In the genomic region with DNA sequence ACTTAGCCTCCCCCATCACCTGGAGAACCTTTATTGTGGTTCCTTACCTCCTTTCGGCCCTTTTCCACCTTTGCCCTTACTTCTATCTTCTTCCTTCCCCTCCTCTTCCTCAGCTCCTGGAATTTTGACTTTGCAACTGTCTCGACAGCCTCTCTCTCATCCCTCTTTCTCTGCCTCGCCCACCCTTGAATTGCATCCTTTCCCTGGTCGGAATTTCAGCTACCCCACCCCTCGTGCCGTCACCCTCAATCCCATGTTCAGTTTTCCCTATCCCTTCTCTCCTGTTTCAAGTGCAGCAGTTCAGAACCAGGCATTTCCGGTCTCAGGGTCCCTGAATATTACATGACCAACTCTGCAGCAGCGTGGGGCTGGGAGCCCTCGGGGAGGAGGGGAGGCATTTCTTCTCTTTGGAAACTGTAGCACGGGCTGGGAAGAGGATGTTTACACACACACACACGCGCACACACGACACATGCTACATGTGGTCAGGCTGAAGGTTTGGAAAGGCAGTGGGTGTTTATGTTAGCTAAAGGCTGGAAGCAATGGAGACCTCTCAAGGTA, we compare ENCODE assay signal across 8 cellular contexts. TPM values are rescaled to one million over a fixed set of nuclear protein-coding genes. Genes with fewer than 3 reads are reported as not detected.
DNase-seq lines count a peak whose midpoint lies in the region; ATAC-seq and TF ChIP-seq lines count a peak whose summit lies in the region.

No MANE protein-coding gene starts in this region.

- no peaks in the 10 kb centered on the region for H3K9me3 ChIP-seq in CD4-positive, alpha-beta T cell (ENCODE audit: control insufficient read depth, low read length)
- H3K9me3 ChIP-seq in HUES6 (ENCODE audit: control insufficient read depth, insufficient read depth, low read depth, low read length) = no peaks in the 10 kb centered on the region

- CTCF ChIA-PET in CD4-positive, alpha-beta T cell (lab: Charles Lee) = interaction anchor here (4.1 kb wide), 1 partner anchor 44 kb away, joined by 13 read pairs; no protein-coding TSS in a partner anchor
- CTCF ChIA-PET in activated CD4-positive, alpha-beta memory T cell treated with anti-CD3 and anti-CD28 coated beads for 36 hours (lab: Charles Lee) = interaction anchor here (0.9 to 2.2 kb wide), 2 partner anchors 44 to 106 kb away, joined by 3 to 9 read pairs; a partner anchor contains a TSS

- peak overlapping the region; percentile 80 for H3K27ac Mint-ChIP-seq in CD4-positive, alpha-beta T cell
- H3K27ac Mint-ChIP-seq in activated CD4-positive, alpha-beta memory T cell treated with anti-CD3 and anti-CD28 coated beads for 36 hours = peak overlapping the region; percentile 58
- peak overlapping the region; percentile 94 for H3K27ac Mint-ChIP-seq in osteocyte (ENCODE audit: unreplicated experiment)

- H3K4me3 Mint-ChIP-seq in CD4-positive, alpha-beta T cell = peak overlapping the region; percentile 88
- peak overlapping the region; percentile 88 for H3K4me3 Mint-ChIP-seq in activated CD4-positive, alpha-beta memory T cell treated with anti-CD3 and anti-CD28 coated beads for 36 hours
- H3K4me3 Mint-ChIP-seq in osteocyte (ENCODE audit: unreplicated experiment) = peak overlapping the region; percentile 91

- H3K27me3 Mint-ChIP-seq in CD4-positive, alpha-beta T cell = no peaks in the 10 kb centered on the region
- H3K27me3 Mint-ChIP-seq in activated CD4-positive, alpha-beta memory T cell treated with anti-CD3 and anti-CD28 coated beads for 36 hours = no peaks in the 10 kb centered on the region
- no peaks in the 10 kb centered on the region for H3K27me3 Mint-ChIP-seq in osteocyte (ENCODE audit: unreplicated experiment)

- peaks cover 18% of the 10 kb centered on the region for H3K36me3 Mint-ChIP-seq in CD4-positive, alpha-beta T cell (ENCODE audit: low read depth)
- peaks cover 3% of the 10 kb centered on the region for H3K36me3 Mint-ChIP-seq in activated CD4-positive, alpha-beta memory T cell treated with anti-CD3 and anti-CD28 coated beads for 36 hours
- H3K36me3 Mint-ChIP-seq in osteocyte (ENCODE audit: unreplicated experiment) = peaks cover 4% of the 10 kb centered on the region

- H3K4me1 ChIP-seq in HUES6 (ENCODE audit: control insufficient read depth, insufficient read depth, low read length) = peaks cover 17% of the 10 kb centered on the region

- TF ChIP-seq CTCF in CD4-positive, alpha-beta T cell (IDR thresholded peaks at IDR 0.05) = no peak
- no peak for TF ChIP-seq CTCF in foreskin fibroblast (IDR thresholded peaks at IDR 0.05; ENCODE audit: low read depth, low read length)
- no peak for TF ChIP-seq CTCF in osteocyte (IDR thresholded peaks at IDR 0.05)

- no peaks in the 10 kb centered on the region for H3K27me3 ChIP-seq in CD4-positive, alpha-beta T cell (ENCODE audit: control insufficient read depth, insufficient read depth, low read length)
- H3K27me3 ChIP-seq in HUES6 (ENCODE audit: control insufficient read depth, insufficient read depth, low read length) = no peaks in the 10 kb centered on the region

- H3K27ac ChIP-seq in CD4-positive, alpha-beta T cell (ENCODE audit: low read depth, low read length) = peak overlapping the region; percentile 74
- peak overlapping the region; percentile 51; the same call in 1 of the 2 replicates for H3K27ac ChIP-seq in HUES6 (ENCODE audit: low read depth, low read length)

- H3K4me3 ChIP-seq in HUES6 (ENCODE audit: low read depth, low read length) = peak overlapping the region; percentile 88
- peak overlapping the region; percentile 86 to 93 for H3K4me3 ChIP-seq in foreskin fibroblast (ENCODE audit: low read depth in 1 of 2, low read length in 2 of 2)

- ATAC-seq in CD4-positive, alpha-beta T cell (ENCODE audit: poor library complexity) = no peak

- intact Hi-C loops in CD4-positive, alpha-beta T cell (cut with DNase I, micrococcal nuclease) = loop anchor here (2.0 to 5.0 kb wide), 2 partner anchors 37 kb away; a partner anchor contains a TSS
- intact Hi-C loops in activated CD4-positive, alpha-beta memory T cell treated with anti-CD3 and anti-CD28 coated beads for 36 hours (cut with micrococcal nuclease) = loop anchor here (1.0 to 10.0 kb wide), 4 partner anchors 37 to 124 kb away; a partner anchor contains a TSS

- no peak for DNase-seq in CD4-positive, alpha-beta T cell
- DNase-seq in activated CD4-positive, alpha-beta memory T cell treated with anti-CD3 and anti-CD28 coated beads for 36 hours = peak; percentile 19
- DNase-seq in foreskin fibroblast = peak; percentile 42 to 65
- no peak for DNase-seq in osteocyte (ENCODE audit: extremely low spot score, unreplicated experiment)
- DNase-seq in effector CD4-positive, alpha-beta T cell = no peak
- no peak for DNase-seq in hippocampal formation (lab: John Stamatoyannopoulos, UW)
- DNase-seq in NCI-H1105 treated with DMSO at 0.1 percent for 48 hours (lab: John Stamatoyannopoulos, UW) = no peak

- 0 out of 2 replicates have a peak, but pooled peaks cover 4% of the 10 kb centered on the region for H3K36me3 ChIP-seq in HUES6 (ENCODE audit: control insufficient read depth, insufficient read depth, low read length)

- peak overlapping the region; percentile 82 for H3K9ac ChIP-seq in HUES6 (ENCODE audit: low read length)

- H3K4me1 Mint-ChIP-seq in CD4-positive, alpha-beta T cell (ENCODE audit: low read depth) = peaks cover 51% of the 10 kb centered on the region
- H3K4me1 Mint-ChIP-seq in activated CD4-positive, alpha-beta memory T cell treated with anti-CD3 and anti-CD28 coated beads for 36 hours (ENCODE audit: low read depth) = peaks cover 30% of the 10 kb centered on the region
- peaks cover 38% of the 10 kb centered on the region for H3K4me1 Mint-ChIP-seq in osteocyte (ENCODE audit: unreplicated experiment)

- no peaks in the 10 kb centered on the region for H3K9me3 Mint-ChIP-seq in CD4-positive, alpha-beta T cell
- H3K9me3 Mint-ChIP-seq in activated CD4-positive, alpha-beta memory T cell treated with anti-CD3 and anti-CD28 coated beads for 36 hours = no peaks in the 10 kb centered on the region
- H3K9me3 Mint-ChIP-seq in osteocyte (ENCODE audit: unreplicated experiment) = no peaks in the 10 kb centered on the region

- POLR2A ChIA-PET in CD4-positive, alpha-beta T cell (lab: Charles Lee) = interaction anchor here (0.6 to 3.8 kb wide), 6 partner anchors 13 to 215 kb away, joined by 3 to 14 read pairs (median 6); a partner anchor contains a TSS
- POLR2A ChIA-PET in activated CD4-positive, alpha-beta memory T cell treated with anti-CD3 and anti-CD28 coated beads for 36 hours (lab: Charles Lee) = interaction anchor here (1.0 kb wide), 1 partner anchor 154 kb away, joined by 3 read pairs; a partner anchor contains a TSS

RNA-seq across cellular contexts. Expression of a gene that starts 0.9 kb away (rescaled TPM):
- 100 to 1,000 TPM; 163 to 171 TPM for total RNA-seq in CD4-positive, alpha-beta T cell
- 10 to 100 TPM; 67.5 to 79.3 TPM for total RNA-seq in activated CD4-positive, alpha-beta memory T cell treated with anti-CD3 and anti-CD28 coated beads for 36 hours
- 93.2 and 93.3 TPM in 2 replicates for total RNA-seq in osteocyte

RNA-seq across cellular contexts. Expression of a gene that starts 27.1 kb away (rescaled TPM):
- total RNA-seq in CD4-positive, alpha-beta T cell = 10 to 100 TPM; 10.2 to 10.7 TPM
- 10 to 100 TPM; 15.8 to 19.3 TPM for total RNA-seq in activated CD4-positive, alpha-beta memory T cell treated with anti-CD3 and anti-CD28 coated beads for 36 hours
- total RNA-seq in osteocyte = 49.3 and 52.2 TPM in 2 replicates

RNA-seq across cellular contexts. Expression of a gene that starts 38.1 kb away (rescaled TPM):
- 10 to 100 TPM; 44.3 to 52.7 TPM for total RNA-seq in CD4-positive, alpha-beta T cell
- 100 to 1,000 TPM; 165 to 177 TPM for total RNA-seq in activated CD4-positive, alpha-beta memory T cell treated with anti-CD3 and anti-CD28 coated beads for 36 hours
- 119 TPM in 2 replicates for total RNA-seq in osteocyte

RNA-seq across cellular contexts. Expression of a gene that starts 45.3 kb away (rescaled TPM):
- total RNA-seq in CD4-positive, alpha-beta T cell = not detected
- total RNA-seq in activated CD4-positive, alpha-beta memory T cell treated with anti-CD3 and anti-CD28 coated beads for 36 hours = not detected
- total RNA-seq in osteocyte = not detected in 2 replicates

Comparison
In these comparisons a context has a peak if more than half of its experiments do, and no peak if none do; other contexts are left out.
1. DNase-seq: peak in activated CD4-positive, alpha-beta memory T cell treated with anti-CD3 and anti-CD28 coated beads for 36 hours (single experiment) and foreskin fibroblast (2 of 2); none in CD4-positive, alpha-beta T cell (0 of 10), osteocyte (single experiment), effector CD4-positive, alpha-beta T cell (single experiment), hippocampal formation (0 of 2) and NCI-H1105 treated with DMSO at 0.1 percent for 48 hours (single experiment).
2. Peak in every context shown above with its lines, with median percentiles within 50 percentile points of each other: H3K27ac Mint-ChIP-seq and H3K4me3 Mint-ChIP-seq.